ENCODE assay signal across 31 cellular contexts in the genomic region with DNA sequence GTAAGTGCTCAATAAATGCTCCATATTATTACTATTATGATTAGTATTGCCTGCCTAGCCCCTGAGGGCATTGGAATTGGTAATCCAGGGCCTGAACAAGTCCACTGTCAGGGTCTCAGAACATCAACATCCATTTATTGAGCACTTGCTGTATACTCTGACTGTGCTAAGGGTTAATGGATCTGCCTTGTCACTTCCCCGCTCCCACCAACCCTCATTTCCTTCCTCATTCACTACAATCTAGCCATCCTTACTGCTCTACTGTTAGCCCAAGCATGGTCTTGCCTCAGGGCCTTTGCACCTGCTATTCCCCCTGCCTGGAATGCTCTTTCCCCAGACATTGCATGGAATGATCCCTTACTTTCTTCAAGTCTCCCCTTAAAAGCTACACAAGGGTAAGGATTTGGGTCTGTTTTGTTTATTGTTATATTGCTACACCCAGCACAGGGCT. TPM values are rescaled to one million over a fixed set of nuclear protein-coding genes. Genes with fewer than 3 reads are reported as not detected.
"Had no signal": no experiment of that assay in that cellular context is flagged by ENCODE, and none has a peak within 500 bp of the region (broad histone marks: within the 10 kb centered on the region; RNA-seq: fewer than 3 reads in every experiment).

No MANE protein-coding gene starts in this region.

- H3K27me3 Mint-ChIP-seq: activated B cell treated with CpG ODN at 0.5 μM for 24 hours; activated CD4-positive, alpha-beta memory T cell treated with anti-CD3 and anti-CD28 coated beads for 36 hours had no signal

- H3K9me3 ChIP-seq: adrenal gland, body of pancreas, SJCRH30 had no signal

- ATAC-seq: body of pancreas had no signal

- H3K4me3 Mint-ChIP-seq: activated B cell treated with CpG ODN at 0.5 μM for 24 hours; activated CD4-positive, alpha-beta memory T cell treated with anti-CD3 and anti-CD28 coated beads for 36 hours; activated naive CD4-positive, alpha-beta T cell treated with anti-CD3 and anti-CD28 coated beads for 36 hours; activated T-cell treated with anti-CD3 and anti-CD28 coated beads, Interleukin-2, amount 50 U/mL, for 4 hours; activated T-helper 1 cell treated with anti-CD3 and anti-CD28 coated beads, Interleukin-12 subunit alpha, Interleukin-12 subunit beta, Interleukin-2, Interleukin-4 antibody, amounts not matched to agents 30 ng/mL and 10 ng/mL and 1 ng/mL, durations not matched to agents 14 hours and 24 hours and 36 hours had no signal

- H3K4me1 ChIP-seq: adrenal gland, body of pancreas, breast epithelium, SJCRH30 had no signal

- H3K27ac ChIP-seq: adrenal gland, body of pancreas, coronary artery, SJCRH30, SK-N-MC had no signal

- H3K36me3 ChIP-seq: breast epithelium had no signal

- H3K27ac Mint-ChIP-seq: activated B cell treated with CpG ODN at 0.5 μM for 24 hours; activated CD4-positive, alpha-beta memory T cell treated with anti-CD3 and anti-CD28 coated beads for 36 hours; activated naive CD4-positive, alpha-beta T cell treated with anti-CD3 and anti-CD28 coated beads for 36 hours; activated naive CD4-positive, alpha-beta T cell treated with anti-CD3 and anti-CD28 coated beads, Interleukin-2, amount 50 U/mL, for 72 hours; activated T-helper 1 cell treated with anti-CD3 and anti-CD28 coated beads, Interleukin-12 subunit alpha, Interleukin-12 subunit beta, Interleukin-2, Interleukin-4 antibody, amounts not matched to agents 30 ng/mL and 10 ng/mL and 1 ng/mL, durations not matched to agents 14 hours and 24 hours and 36 hours had no signal

- H3K4me1 Mint-ChIP-seq: activated B cell treated with CpG ODN at 0.5 μM for 24 hours had no signal

- DNase-seq: activated B cell treated with CpG ODN at 0.5 μM for 24 hours; activated CD4-positive, alpha-beta T cell treated with anti-CD3 and anti-CD28 coated beads for 4 hours; activated CD4-positive, alpha-beta T cell treated with anti-CD3 and anti-CD28 coated beads, Interleukin-2, amount 50 U/mL, for 1 hour; activated CD8-positive, alpha-beta memory T cell treated with anti-CD3 and anti-CD28 coated beads, Interleukin-2, amount 50 U/mL, for 4 hours; activated gamma-delta T cell treated with Interleukin-2 at 50 U/mL for 16 hours; activated naive CD4-positive, alpha-beta T cell treated with anti-CD3 and anti-CD28 coated beads for 36 hours; activated T-cell treated with anti-CD3 and anti-CD28 coated beads for 4 hours; activated T-cell treated with anti-CD3 and anti-CD28 coated beads, Interleukin-2, amount 50 U/mL, for 4 hours; adrenal gland; body of pancreas; NCI-H1092 treated with DMSO at 0.1 percent for 48 hours; NCI-H1417; NCI-H187; NCI-H2029 treated with DMSO at 0.1 percent for 48 hours; NCI-H2171 treated with DMSO at 0.1 percent for 48 hours; NCI-H446 treated with DMSO at 0.1 percent for 48 hours; T1000 had no signal

- FAIRE-seq: astrocyte, TTC549 had no signal

- H3K27me3 ChIP-seq: adrenal gland, body of pancreas, breast epithelium, SJCRH30 had no signal

- H3K4me3 ChIP-seq: adrenal gland, body of pancreas, breast epithelium, coronary artery, SJCRH30, SK-N-MC had no signal

RNA-seq across cellular contexts. Expression of gene ANGPTL8, which starts 12.7 kb away (rescaled TPM):
- total RNA-seq: activated B cell treated with CpG ODN at 0.5 μM for 24 hours; activated CD4-positive, alpha-beta memory T cell treated with anti-CD3 and anti-CD28 coated beads for 36 hours; activated naive CD4-positive, alpha-beta T cell treated with anti-CD3 and anti-CD28 coated beads for 36 hours; activated naive CD4-positive, alpha-beta T cell treated with anti-CD3 and anti-CD28 coated beads, Interleukin-2, amount 50 U/mL, for 72 hours; activated T-cell treated with anti-CD3 and anti-CD28 coated beads, Interleukin-2, amount 50 U/mL, for 4 hours; activated T-helper 1 cell treated with anti-CD3 and anti-CD28 coated beads, Interleukin-12 subunit alpha, Interleukin-12 subunit beta, Interleukin-2, Interleukin-4 antibody, amounts not matched to agents 30 ng/mL and 10 ng/mL and 1 ng/mL, durations not matched to agents 14 hours and 24 hours and 36 hours; astrocyte; body of pancreas; cardiac septum; M059J; RPMI7951; SJCRH30; T-helper 1 cell treated with Interleukin-12 subunit alpha and Interleukin-12 subunit beta and Interleukin-4 antibody, amounts not matched to agents 30 ng/mL and 1 ng/mL, for 36 hours; T-helper 2 cell treated with Interferon-gamma antibody and Interleukin-4, amounts not matched to agents 100 ng/mL and 5 ng/mL, for 36 hours had no signal
